14 cellular contexts compared by ENCODE assay signal in the genomic region with DNA sequence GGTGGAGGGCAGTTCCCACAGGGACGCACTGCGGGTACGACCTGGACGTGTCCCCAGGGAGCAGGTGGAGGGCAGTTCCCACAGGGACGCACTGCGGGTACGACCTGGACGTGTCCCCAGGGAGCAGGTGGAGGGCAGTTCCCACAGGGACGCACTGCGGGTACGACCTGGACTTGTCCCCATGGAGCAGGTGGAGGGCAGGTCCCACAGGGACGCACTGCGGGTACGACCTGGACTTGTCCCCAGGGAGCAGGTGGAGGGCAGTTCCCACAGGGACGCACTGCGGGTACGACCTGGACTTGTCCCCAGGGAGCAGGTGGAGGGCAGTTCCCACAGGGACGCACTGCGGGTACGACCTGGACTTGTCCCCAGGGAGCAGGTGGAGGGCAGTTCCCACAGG. TPM values are rescaled to one million over a fixed set of nuclear protein-coding genes. Genes with fewer than 3 reads are reported as not detected.
"Had no signal": no experiment of that assay in that cellular context is flagged by ENCODE, and none has a peak within 500 bp of the region (broad histone marks: within the 10 kb centered on the region; RNA-seq: fewer than 3 reads in every experiment).

No MANE protein-coding gene starts in this region.

RNA-seq across cellular contexts. Expression of gene IDI2, which starts 13.1 kb away (rescaled TPM):
- total RNA-seq: activated CD4-positive, alpha-beta memory T cell treated with anti-CD3 and anti-CD28 coated beads, Interleukin-2, amount 10 ng/mL, durations not matched to agents 7 days and 5 days; activated CD4-positive, alpha-beta T cell treated with anti-CD3 and anti-CD28 coated beads for 36 hours; activated CD4-positive, alpha-beta T cell treated with anti-CD3 and anti-CD28 coated beads, Interleukin-2, amount 10 ng/mL, durations not matched to agents 7 days and 5 days; activated CD8-positive, alpha-beta memory T cell treated with anti-CD3 and anti-CD28 coated beads, Interleukin-2, amount 10 ng/mL, durations not matched to agents 7 days and 5 days; activated CD8-positive, alpha-beta T cell treated with anti-CD3 and anti-CD28 coated beads, Interleukin-2, amount 10 ng/mL, durations not matched to agents 7 days and 5 days; activated naive CD8-positive, alpha-beta T cell treated with anti-CD3 and anti-CD28 coated beads, Interleukin-2, amount 10 ng/mL, durations not matched to agents 7 days and 5 days; activated T-helper 2 cell treated with anti-CD3 and anti-CD28 coated beads, Interferon-gamma antibody, Interleukin-2, Interleukin-4, amounts not matched to agents 10 μg/mL and 5 μg/mL and 100 μg/mL, durations not matched to agents 14 hours and 24 hours and 36 hours; ascending aorta; bronchial epithelial cell; cardiac muscle cell; chondrocyte; T-helper 17 cell; T-helper 2 cell treated with Interferon-gamma antibody and Interleukin-4, amounts not matched to agents 100 ng/mL and 5 ng/mL, for 36 hours; WTC11 had no signal
- polyA plus RNA-seq: cardiac muscle cell had no signal
